Comparison of ENCODE assay signal across 9 cellular contexts in the genomic region with DNA sequence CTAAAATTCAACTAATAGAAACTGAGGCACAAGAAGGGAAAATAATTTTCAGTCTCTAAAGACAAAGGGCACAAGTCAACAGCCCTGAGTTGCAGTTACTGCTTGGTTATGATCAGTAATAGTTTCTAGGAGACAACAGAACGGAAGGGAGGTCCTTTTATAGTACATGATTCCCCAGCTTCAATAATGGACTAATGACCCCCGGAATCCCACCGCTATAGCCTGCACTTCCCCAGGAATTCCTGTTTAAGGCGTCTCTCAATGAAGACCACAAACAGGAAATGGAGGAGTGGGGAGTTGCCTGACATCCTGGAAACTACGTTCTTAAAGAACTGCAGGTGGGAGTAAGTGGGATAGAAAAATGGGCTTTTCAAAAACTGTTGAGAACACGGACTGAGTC.
A peak's percentile ranks its signal among the peaks of the same experiment; 100 is the strongest.
DNase-seq lines count a peak whose midpoint lies in the region; ATAC-seq and TF ChIP-seq lines count a peak whose summit lies in the region.
"Had no signal": no experiment of that assay in that cellular context is flagged by ENCODE, and none has a peak within 500 bp of the region (broad histone marks: within the 10 kb centered on the region; RNA-seq: fewer than 3 reads in every experiment).

No MANE protein-coding gene starts in this region.

- H3K27ac ChIP-seq in thoracic aorta, result peak overlapping the region; percentile 67 to 93

- no peaks in the 10 kb centered on the region for H3K27me3 ChIP-seq in iPS-15b (ENCODE audit: control insufficient read depth, insufficient read depth, low read length)
- no peaks in the 10 kb centered on the region for H3K27me3 ChIP-seq in thoracic aorta (replicated peaks; ENCODE audit: insufficient read depth)

- H3K27me3 Mint-ChIP-seq in activated CD4-positive, alpha-beta T cell treated with anti-CD3 and anti-CD28 coated beads for 36 hours, result no peaks in the 10 kb centered on the region
- H3K27me3 Mint-ChIP-seq in activated CD4-positive, alpha-beta memory T cell treated with anti-CD3 and anti-CD28 coated beads, Interleukin-2, amount 10 ng/mL, durations not matched to agents 7 days and 5 days, result no peaks in the 10 kb centered on the region
- H3K27me3 Mint-ChIP-seq: naive B cell had no signal

- intact Hi-C loops in activated CD4-positive, alpha-beta T cell treated with anti-CD3 and anti-CD28 coated beads for 36 hours (cut with DNase I, micrococcal nuclease), result loop anchor here (1.0 to 5.0 kb wide), 4 partner anchors 36 to 231 kb away; a partner anchor contains a TSS

- POLR2A ChIA-PET in activated CD4-positive, alpha-beta T cell treated with anti-CD3 and anti-CD28 coated beads for 36 hours (lab: Charles Lee), result no interaction called here
- POLR2A ChIA-PET in activated CD4-positive, alpha-beta memory T cell treated with anti-CD3 and anti-CD28 coated beads, Interleukin-2, amount 10 ng/mL, durations not matched to agents 7 days and 5 days (lab: Charles Lee), result interaction anchor here (0.9 to 1.5 kb wide), 5 partner anchors 34 to 238 kb away, joined by 3 to 7 read pairs (median 3); a partner anchor contains a TSS

- H3K9me3 ChIP-seq in iPS-15b (ENCODE audit: control insufficient read depth, insufficient read depth, low read length) (no peaks in the 10 kb centered on the region), thoracic aorta (no peaks in the 10 kb centered on the region)

- H3K36me3 ChIP-seq in iPS-15b (ENCODE audit: control insufficient read depth, insufficient read depth, low read length) (no peaks in the 10 kb centered on the region), thoracic aorta (no peaks in the 10 kb centered on the region)

- peaks cover 52% of the 10 kb centered on the region for H3K36me3 Mint-ChIP-seq in activated CD4-positive, alpha-beta T cell treated with anti-CD3 and anti-CD28 coated beads for 36 hours (ENCODE audit: low read depth)
- H3K36me3 Mint-ChIP-seq in activated CD4-positive, alpha-beta memory T cell treated with anti-CD3 and anti-CD28 coated beads, Interleukin-2, amount 10 ng/mL, durations not matched to agents 7 days and 5 days (ENCODE audit: low read depth), result peaks cover 71% of the 10 kb centered on the region

- H3K4me3 ChIP-seq in iPS-15b (ENCODE audit: low read depth, low read length), result peak overlapping the region; percentile 18
- peak overlapping the region; percentile 63 for H3K4me3 ChIP-seq in thoracic aorta

- H3K4me3 Mint-ChIP-seq in activated CD4-positive, alpha-beta T cell treated with anti-CD3 and anti-CD28 coated beads for 36 hours, result no peak overlapping the region
- no peak overlapping the region for H3K4me3 Mint-ChIP-seq in activated CD4-positive, alpha-beta memory T cell treated with anti-CD3 and anti-CD28 coated beads, Interleukin-2, amount 10 ng/mL, durations not matched to agents 7 days and 5 days
- H3K4me3 Mint-ChIP-seq: naive B cell had no signal

- no peak for DNase-seq in activated CD4-positive, alpha-beta T cell treated with anti-CD3 and anti-CD28 coated beads for 36 hours
- no peak for DNase-seq in activated CD4-positive, alpha-beta T cell treated with anti-CD3 and anti-CD28 coated beads for 48 hours
- DNase-seq in activated CD4-positive, alpha-beta memory T cell treated with anti-CD3 and anti-CD28 coated beads, Interleukin-2, amount 10 ng/mL, durations not matched to agents 7 days and 5 days, result no peak
- DNase-seq in thoracic aorta (ENCODE audit: low spot score) (no peak), NCI-H2107 treated with DMSO at 0.1 percent for 48 hours (lab: John Stamatoyannopoulos, UW; ENCODE audit: unreplicated experiment) (no peak), SW480 (ENCODE audit: low spot score) (no peak)

- ATAC-seq in activated CD4-positive, alpha-beta T cell treated with anti-CD3 and anti-CD28 coated beads for 36 hours, result peak; percentile 30
- ATAC-seq in thoracic aorta (ENCODE audit: insufficient number of reproducible peaks, low FRiP score, low read depth) (no peak), HG02763 (IDR thresholded peaks at IDR 0.05; ENCODE audit: unreplicated experiment) (no peak)

- peaks cover 19% of the 10 kb centered on the region for H3K4me1 ChIP-seq in iPS-15b (ENCODE audit: control insufficient read depth, insufficient read depth, low read length)
- H3K4me1 ChIP-seq in thoracic aorta (ENCODE audit: control insufficient read depth in 1 of 2, low read depth in 2 of 2), result peaks cover 19 to 30% of the 10 kb centered on the region in 2 donors

- H3K9ac ChIP-seq in iPS-15b (ENCODE audit: low read depth, low read length), result no peak overlapping the region

- no peak for TF ChIP-seq CTCF in thoracic aorta (IDR thresholded peaks at IDR 0.05)

- H3K27ac Mint-ChIP-seq in activated CD4-positive, alpha-beta T cell treated with anti-CD3 and anti-CD28 coated beads for 36 hours, result peak overlapping the region; percentile 3
- peak overlapping the region; percentile 62 for H3K27ac Mint-ChIP-seq in activated CD4-positive, alpha-beta memory T cell treated with anti-CD3 and anti-CD28 coated beads, Interleukin-2, amount 10 ng/mL, durations not matched to agents 7 days and 5 days

- H3K4me1 Mint-ChIP-seq in activated CD4-positive, alpha-beta T cell treated with anti-CD3 and anti-CD28 coated beads for 36 hours, result peaks cover 31% of the 10 kb centered on the region
- peaks cover 28% of the 10 kb centered on the region for H3K4me1 Mint-ChIP-seq in activated CD4-positive, alpha-beta memory T cell treated with anti-CD3 and anti-CD28 coated beads, Interleukin-2, amount 10 ng/mL, durations not matched to agents 7 days and 5 days

- H3K9me3 Mint-ChIP-seq in activated CD4-positive, alpha-beta T cell treated with anti-CD3 and anti-CD28 coated beads for 36 hours (ENCODE audit: low read depth), result no peaks in the 10 kb centered on the region
- no peaks in the 10 kb centered on the region for H3K9me3 Mint-ChIP-seq in activated CD4-positive, alpha-beta memory T cell treated with anti-CD3 and anti-CD28 coated beads, Interleukin-2, amount 10 ng/mL, durations not matched to agents 7 days and 5 days
- H3K9me3 Mint-ChIP-seq: naive B cell had no signal

- CTCF ChIA-PET in activated CD4-positive, alpha-beta T cell treated with anti-CD3 and anti-CD28 coated beads for 36 hours (lab: Charles Lee), result interaction anchor here (0.5 to 5.4 kb wide), 45 partner anchors 8 to 512 kb away, joined by 3 to 46 read pairs (median 5); a partner anchor contains a TSS
- CTCF ChIA-PET in activated CD4-positive, alpha-beta memory T cell treated with anti-CD3 and anti-CD28 coated beads, Interleukin-2, amount 10 ng/mL, durations not matched to agents 7 days and 5 days (lab: Charles Lee), result interaction anchor here (0.5 to 3.2 kb wide), 35 partner anchors 9 to 839 kb away, joined by 3 to 28 read pairs (median 4); a partner anchor contains a TSS
